22 cellular contexts compared by ENCODE assay signal in genomic region chr3:147925272-147925671, GRCh38.
"Had no signal": no experiment of that assay in that cellular context is flagged by ENCODE, and none has a peak within 500 bp of the region (broad histone marks: within the 10 kb centered on the region; RNA-seq: fewer than 3 reads in every experiment).

No MANE protein-coding gene starts in this region.

- H3K4me3 ChIP-seq: esophagus squamous epithelium, gastrocnemius medialis, lower lobe of right lung, mucosa of descending colon, pancreas, right lobe of liver, smooth muscle cell, stomach, tibial artery had no signal

- H3K4me2 ChIP-seq: smooth muscle cell had no signal

- H3K4me1 ChIP-seq: esophagus squamous epithelium, gastrocnemius medialis, lower lobe of right lung, pancreas, right lobe of liver, stomach had no signal

- ATAC-seq: lower lobe of right lung; mucosa of descending colon; natural killer cell treated with Interleukin-12 subunit alpha and Interleukin-12 subunit beta and Interleukin-15 and Interleukin-18, amount 100 ng/mL, for 72 hours; pancreas; right lobe of liver had no signal

- H3K36me3 ChIP-seq: esophagus squamous epithelium, gastrocnemius medialis, lower lobe of right lung, neutrophil, pancreas, right lobe of liver, stomach, tibial artery had no signal

- H3K27ac ChIP-seq: esophagus squamous epithelium, gastrocnemius medialis, lower lobe of right lung, neutrophil, pancreas, right lobe of liver, stomach, tibial artery had no signal

- H3K9me3 ChIP-seq: esophagus squamous epithelium, gastrocnemius medialis, lower lobe of right lung, mucosa of descending colon, neutrophil, pancreas, right lobe of liver, stomach, tibial artery had no signal

- DNase-seq: cortex of kidney; effector memory CD4-positive, alpha-beta T cell; erythroblast; esophagus squamous epithelium; gastrocnemius medialis; head of caudate nucleus; left ventricle myocardium superior; lower lobe of right lung; mucosa of descending colon; naive B cell; pancreas; right lobe of liver; stimulated activated CD4-positive, alpha-beta T cell treated with anti-CD3 and anti-CD28 coated beads, Interleukin-12 subunit alpha, Interleukin-12 subunit beta, amount 100 ng/mL, for 4 hours; stimulated activated CD4-positive, alpha-beta T cell treated with anti-CD3 and anti-CD28 coated beads, Interleukin-1b, Interleukin-23, amount 100 ng/mL, for 48 hours; stimulated activated CD4-positive, alpha-beta T cell treated with anti-CD3 and anti-CD28 coated beads, Interleukin-4, amount 100 ng/mL, for 1 hour; stimulated activated CD8-positive, alpha-beta memory T cell treated with anti-CD3 and anti-CD28 coated beads, Interleukin-4, amount 100 ng/mL, for 48 hours; stimulated activated naive CD4-positive, alpha-beta T cell treated with Interleukin-2 at 50 U/mL for 16 hours; stomach had no signal

- H3K27me3 ChIP-seq: esophagus squamous epithelium, gastrocnemius medialis, neutrophil, pancreas, right lobe of liver, stomach, tibial artery had no signal
